In the genomic region with DNA sequence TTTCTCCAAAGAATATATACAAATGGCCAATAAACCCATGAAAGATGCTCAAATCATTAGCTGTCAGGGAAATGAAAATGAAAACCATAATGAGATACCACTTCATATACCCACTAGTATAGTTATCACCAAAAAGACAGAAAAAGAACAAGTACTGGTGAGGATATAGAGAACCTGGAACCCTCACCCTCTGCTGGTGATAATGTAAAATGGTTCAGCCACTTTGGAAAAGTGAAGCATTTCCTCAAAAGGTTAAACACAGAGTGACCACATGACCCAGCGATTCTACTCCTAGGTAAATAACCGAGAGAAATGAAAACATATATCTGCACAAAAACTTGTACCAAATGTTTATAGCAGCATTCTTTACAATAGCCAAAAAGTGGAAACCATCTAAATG, we compare ENCODE assay signal across 20 cellular contexts.
DNase-seq lines count a peak whose midpoint lies in the region; ATAC-seq and TF ChIP-seq lines count a peak whose summit lies in the region.
"Had no signal": no experiment of that assay in that cellular context is flagged by ENCODE, and none has a peak within 500 bp of the region (broad histone marks: within the 10 kb centered on the region; RNA-seq: fewer than 3 reads in every experiment).

No MANE protein-coding gene starts in this region.

- intact Hi-C loops in IMR-90 (cut with micrococcal nuclease): no loop called here

- no peak overlapping the region for H3K56ac ChIP-seq in IMR-90 (ENCODE audit: extremely low read depth, insufficient read depth, low read length)

- BruUV-seq in IMR-90 (replicated peaks; lab: Mats Ljungman, UMichigan): no TSS peak

- H3K9me3 Mint-ChIP-seq in GM23338 (peaks cover 3% of the 10 kb centered on the region; the same call in 2 of the 3 replicates), chondrocyte (ENCODE audit: low read depth) (peaks cover 14% of the 10 kb centered on the region), osteocyte (ENCODE audit: unreplicated experiment) (peaks cover 12% of the 10 kb centered on the region)

- no peaks in the 10 kb centered on the region for H3K9me1 ChIP-seq in IMR-90 (ENCODE audit: insufficient read depth, low read length)

- H3K27me3 Mint-ChIP-seq in GM23338 (ENCODE audit: insufficient read depth, low read depth, poor library complexity): peaks cover 3% of the 10 kb centered on the region
- no peaks in the 10 kb centered on the region for H3K27me3 Mint-ChIP-seq in chondrocyte (ENCODE audit: low read depth)
- H3K27me3 Mint-ChIP-seq in osteocyte (ENCODE audit: unreplicated experiment): peaks cover 30% of the 10 kb centered on the region

- no peak for TF ChIP-seq POLR2A in IMR-90 (IDR thresholded peaks at IDR 0.05; ENCODE audit: low read depth, low read length)

- H3K4me3 Mint-ChIP-seq in GM23338 (no peak overlapping the region), chondrocyte (ENCODE audit: unreplicated experiment) (no peak overlapping the region), osteocyte (ENCODE audit: unreplicated experiment) (no peak overlapping the region)
- H3K4me3 Mint-ChIP-seq: CD14-positive monocyte, IgD-negative memory B cell had no signal

- TF ChIP-seq RAD21 in IMR-90 (IDR thresholded peaks at IDR 0.05; ENCODE audit: low read length): no peak

- H3K27ac ChIP-seq in GM23338 (ENCODE audit: low read depth) (no peak overlapping the region), IMR-90 (ENCODE audit: insufficient read depth, low read length) (no peak overlapping the region)
- H3K27ac ChIP-seq: HL-60, SJCRH30 had no signal

- H4K91ac ChIP-seq in IMR-90 (ENCODE audit: insufficient read depth, low read depth, low read length): no peak overlapping the region

- H3K23ac ChIP-seq in IMR-90 (ENCODE audit: low read depth, low read length): no peak overlapping the region

- H2AK5ac ChIP-seq in IMR-90 (ENCODE audit: low read depth, low read length): no peak overlapping the region

- H3K27ac Mint-ChIP-seq in GM23338 (no peak overlapping the region), chondrocyte (ENCODE audit: unreplicated experiment) (no peak overlapping the region), osteocyte (ENCODE audit: unreplicated experiment) (no peak overlapping the region)
- H3K27ac Mint-ChIP-seq: CD14-positive monocyte, IgD-negative memory B cell had no signal

- H3K36me3 Mint-ChIP-seq in GM23338 (ENCODE audit: low read depth) (no peaks in the 10 kb centered on the region), chondrocyte (ENCODE audit: low read depth) (peaks cover 3% of the 10 kb centered on the region), osteocyte (ENCODE audit: unreplicated experiment) (no peaks in the 10 kb centered on the region)
- H3K36me3 Mint-ChIP-seq: CD14-positive monocyte, IgD-negative memory B cell had no signal

- no peaks in the 10 kb centered on the region for H3K79me2 ChIP-seq in GM23338 (replicated peaks; ENCODE audit: insufficient read depth)

- no peak overlapping the region for H4K8ac ChIP-seq in IMR-90 (ENCODE audit: low read depth in 2 of 2, low read length in 2 of 2)

- H2BK20ac ChIP-seq in IMR-90 (ENCODE audit: low read depth, low read length): no peak overlapping the region

- CTCF ChIA-PET in IMR-90 (lab: Yijun Ruan, JAX): interaction anchor here (0.6 kb wide), 1 partner anchor 471 kb away, joined by 8 read pairs; no protein-coding TSS in a partner anchor

- H3K27me3 ChIP-seq in GM23338 (ENCODE audit: insufficient read depth): no peaks in the 10 kb centered on the region
- peaks cover 6% of the 10 kb centered on the region for H3K27me3 ChIP-seq in IMR-90 (ENCODE audit: control insufficient read depth, insufficient read depth, low read length)
- H3K27me3 ChIP-seq: MG63, SJCRH30 had no signal

- TF ChIP-seq CTCF in GM23338 (conservative IDR thresholded peaks at IDR 0.05; ENCODE audit: low read depth in 2 of 2) (peak; percentile 14 to 27; a peak in 2 of 4 replicates), IMR-90 (conservative IDR thresholded peaks at IDR 0.05; ENCODE audit: low read depth, low read length) (0 out of 2 replicates have a peak, but pooled peaks have one; percentile 3), chondrocyte (IDR thresholded peaks at IDR 0.05) (peak; percentile 43), osteocyte (IDR thresholded peaks at IDR 0.05) (peak; percentile 17)

- no peak overlapping the region for H3K18ac ChIP-seq in IMR-90 (ENCODE audit: low read depth, low read length)

- peaks cover 4% of the 10 kb centered on the region for H3K9me3 ChIP-seq in IMR-90 (ENCODE audit: control insufficient read depth, insufficient read depth, low read length)
- H3K9me3 ChIP-seq: MG63 had no signal

- H3K9me2 ChIP-seq in GM23338 (ENCODE audit: insufficient read depth): no peaks in the 10 kb centered on the region

- H4K20me1 ChIP-seq in GM23338 (replicated peaks; ENCODE audit: insufficient read depth) (no peaks in the 10 kb centered on the region), IMR-90 (ENCODE audit: insufficient read depth, low read length) (no peaks in the 10 kb centered on the region)

- no peak overlapping the region for H2BK120ac ChIP-seq in IMR-90 (ENCODE audit: low read depth, low read length)

- no peak overlapping the region for H3K14ac ChIP-seq in IMR-90 (replicated peaks; ENCODE audit: low read depth, low read length)

- ATAC-seq in GM23338 (no peak), IMR-90 (ENCODE audit: low read depth) (no peak), HG02970 (IDR thresholded peaks at IDR 0.05; ENCODE audit: low FRiP score, unreplicated experiment) (no peak)
- ATAC-seq: GM12878 had no signal

- no peaks in the 10 kb centered on the region for H3K4me1 Mint-ChIP-seq in GM23338
- peaks cover 10% of the 10 kb centered on the region for H3K4me1 Mint-ChIP-seq in chondrocyte (ENCODE audit: low read depth)
- peaks cover 5% of the 10 kb centered on the region for H3K4me1 Mint-ChIP-seq in osteocyte (ENCODE audit: unreplicated experiment)
- H3K4me1 Mint-ChIP-seq: CD14-positive monocyte, IgD-negative memory B cell had no signal

- no CpG with 5 or more reads among the region's 2 CpGs for WGBS in IMR-90 (ENCODE audit: extremely low coverage in 2 of 2, insufficient read length in 1 of 2), 2 experiments

- H3K4ac ChIP-seq in IMR-90 (ENCODE audit: low read depth, low read length): no peak overlapping the region

- dilution Hi-C loops in IMR-90 (cut with HindIII; ENCODE audit: low sequenced_read_pairs, unreplicated experiment): no loop called here

- POLR2A ChIA-PET in IMR-90 (lab: Charles Lee; ENCODE audit: unreplicated experiment): no interaction called here

- H2AK9ac ChIP-seq in IMR-90 (replicated peaks; ENCODE audit: low read depth, low read length, poor library complexity): no peak overlapping the region

- H3K4me1 ChIP-seq in GM23338 (ENCODE audit: insufficient read depth) (no peaks in the 10 kb centered on the region), IMR-90 (ENCODE audit: control insufficient read depth, insufficient read depth, low read length) (no peaks in the 10 kb centered on the region)

- H3K79me1 ChIP-seq in IMR-90 (ENCODE audit: low read depth in 1 of 2, low read length in 2 of 2): no peaks in the 10 kb centered on the region

- H3K4me3 ChIP-seq in GM23338 (no peak overlapping the region), IMR-90 (ENCODE audit: insufficient read depth, low read depth, low read length) (no peak overlapping the region)
- H3K4me3 ChIP-seq: GM12878, MG63, SJCRH30 had no signal

- in situ Hi-C loops in IMR-90 (cut with MboI; ENCODE audit: low sequenced_read_pairs): loop anchor here (10.0 kb wide), 1 partner anchor 445 kb away; no protein-coding TSS in a partner anchor

- no peak overlapping the region for H3K4me2 ChIP-seq in GM23338
- no peak overlapping the region for H3K4me2 ChIP-seq in IMR-90 (ENCODE audit: low read depth, low read length)

- H2BK15ac ChIP-seq in IMR-90 (ENCODE audit: low read depth, low read length): no peak overlapping the region

- H3F3A ChIP-seq in GM23338 (replicated peaks; ENCODE audit: low read depth): no peaks in the 10 kb centered on the region

- H3K9ac ChIP-seq in IMR-90 (ENCODE audit: low read depth, low read length): no peak overlapping the region

- DNase-seq in GM23338 (ENCODE audit: low spot score) (peak; percentile 9), IMR-90 (no peak), chondrocyte (ENCODE audit: low spot score) (no peak), osteocyte (ENCODE audit: extremely low spot score, unreplicated experiment) (no peak), dermis blood vessel endothelial cell (no peak)
- DNase-seq in stimulated activated CD4-positive, alpha-beta T cell treated with anti-CD3 and anti-CD28 coated beads, Interleukin-12 subunit alpha, Interleukin-12 subunit beta, amount 100 ng/mL, for 4 hours: no peak
- DNase-seq: Karpas-422, MG63, NCI-H1092, NCI-H1436 treated with DMSO at 0.1 percent for 48 hours, NCI-H2029, NCI-H345, NCI-H524 treated with DMSO at 0.1 percent for 48 hours, RPMI8226, SJCRH30 had no signal

- H2AFZ ChIP-seq in GM23338 (no peak overlapping the region), IMR-90 (replicated peaks; ENCODE audit: low read length, poor library complexity) (no peak overlapping the region)

- H4K5ac ChIP-seq in IMR-90 (ENCODE audit: low read depth, low read length): no peak overlapping the region

- no peaks in the 10 kb centered on the region for H3K36me3 ChIP-seq in GM23338 (ENCODE audit: insufficient read depth)
- no peaks in the 10 kb centered on the region for H3K36me3 ChIP-seq in IMR-90 (ENCODE audit: control insufficient read depth, insufficient read depth, low read length)
- H3K36me3 ChIP-seq: MG63, SJCRH30 had no signal

- no peak overlapping the region for H2BK5ac ChIP-seq in IMR-90 (ENCODE audit: low read depth, low read length, poor library complexity, severe bottlenecking)

TF ChIP-seq in GM23338, 12 proteins besides CTCF, POLR2A, EP300 and RAD21 (continues in another document):
- TF ChIP-seq, protein P1, sequence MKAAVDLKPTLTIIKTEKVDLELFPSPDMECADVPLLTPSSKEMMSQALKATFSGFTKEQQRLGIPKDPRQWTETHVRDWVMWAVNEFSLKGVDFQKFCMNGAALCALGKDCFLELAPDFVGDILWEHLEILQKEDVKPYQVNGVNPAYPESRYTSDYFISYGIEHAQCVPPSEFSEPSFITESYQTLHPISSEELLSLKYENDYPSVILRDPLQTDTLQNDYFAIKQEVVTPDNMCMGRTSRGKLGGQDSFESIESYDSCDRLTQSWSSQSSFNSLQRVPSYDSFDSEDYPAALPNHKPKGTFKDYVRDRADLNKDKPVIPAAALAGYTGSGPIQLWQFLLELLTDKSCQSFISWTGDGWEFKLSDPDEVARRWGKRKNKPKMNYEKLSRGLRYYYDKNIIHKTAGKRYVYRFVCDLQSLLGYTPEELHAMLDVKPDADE (IDR thresholded peaks at IDR 0.05): no peak

TF ChIP-seq in IMR-90, 13 proteins besides CTCF, POLR2A, EP300 and RAD21 (continues in another document):
- no peak for TF ChIP-seq BHLHE40 (IDR thresholded peaks at IDR 0.05; ENCODE audit: low read depth, low read length)
- TF ChIP-seq MAZ (IDR thresholded peaks at IDR 0.05; ENCODE audit: borderline replicate concordance, low read depth, low read length): no peak
- no peak for TF ChIP-seq CHD1 (IDR thresholded peaks at IDR 0.05; ENCODE audit: low read depth, low read length)
